Comparison of ENCODE assay signal across 20 cellular contexts in genomic region chr5:43839218-43839617, GRCh38.
A peak's percentile ranks its signal among the peaks of the same experiment; 100 is the strongest.
DNase-seq lines count a peak whose midpoint lies in the region; ATAC-seq, FAIRE-seq and TF ChIP-seq lines count a peak whose summit lies in the region.
"Had no signal": no experiment of that assay in that cellular context is flagged by ENCODE, and none has a peak within 500 bp of the region (broad histone marks: within the 10 kb centered on the region; RNA-seq: fewer than 3 reads in every experiment).

No MANE protein-coding gene starts in this region.

- H3K36me3 ChIP-seq in bronchial epithelial cell (ENCODE audit: control insufficient read depth, insufficient read depth, low read length): no peaks in the 10 kb centered on the region
- H3K36me3 ChIP-seq: transverse colon had no signal

- H3K4me3 ChIP-seq in bronchial epithelial cell (ENCODE audit: low read depth, low read length): no peak overlapping the region
- H3K4me3 ChIP-seq: coronary artery, transverse colon had no signal

- DNase-seq in AG08396 (ENCODE audit: low spot score): peak; percentile 60
- peak; percentile 63 for DNase-seq in HT1080 (ENCODE audit: low read depth)
- DNase-seq in bronchial epithelial cell (ENCODE audit: low read depth): peak; percentile 2
- peak; percentile 55 for DNase-seq in iris pigment epithelial cell (ENCODE audit: low read depth)
- DNase-seq in T-helper 17 cell: no peak
- DNase-seq in sciatic nerve (ENCODE audit: low spot score): no peak
- no peak for DNase-seq in pons (ENCODE audit: low spot score)
- DNase-seq: activated CD4-positive, alpha-beta T cell treated with anti-CD3 and anti-CD28 coated beads, Interleukin-2, amount 50 U/mL, for 1 hour; activated naive CD8-positive, alpha-beta T cell treated with anti-CD3 and anti-CD28 coated beads, Interleukin-2, amount 50 U/mL, for 24 hours; activated T-cell treated with anti-CD3 and anti-CD28 coated beads, Interleukin-2, amount 50 U/mL, for 4 hours; H7; NCI-H1105; SHP77 treated with DMSO at 0.1 percent for 48 hours; stimulated activated CD8-positive, alpha-beta memory T cell treated with anti-CD3 and anti-CD28 coated beads, Interleukin-4, amount 100 ng/mL, for 48 hours; transverse colon had no signal

- no peaks in the 10 kb centered on the region for H3K27me3 ChIP-seq in bronchial epithelial cell (ENCODE audit: control insufficient read depth, insufficient read depth, low read length)
- H3K27me3 ChIP-seq: transverse colon had no signal

- H3K27me3 Mint-ChIP-seq in T-helper 17 cell: no peaks in the 10 kb centered on the region
- H3K27me3 Mint-ChIP-seq: activated naive CD8-positive, alpha-beta T cell treated with anti-CD3 and anti-CD28 coated beads, Interleukin-2, amount 50 U/mL, for 24 hours; B cell had no signal

- peak; percentile 50 for FAIRE-seq in bronchial epithelial cell (lab: Jason Lieb, UNC)

- H3K27ac Mint-ChIP-seq in T-helper 17 cell: no peak overlapping the region
- H3K27ac Mint-ChIP-seq: activated naive CD8-positive, alpha-beta T cell treated with anti-CD3 and anti-CD28 coated beads, Interleukin-2, amount 50 U/mL, for 24 hours; B cell had no signal

- intact Hi-C loops in sciatic nerve (cut with DNase I): no loop called here

- H3K4me1 Mint-ChIP-seq in T-helper 17 cell: no peaks in the 10 kb centered on the region
- H3K4me1 Mint-ChIP-seq: activated naive CD8-positive, alpha-beta T cell treated with anti-CD3 and anti-CD28 coated beads, Interleukin-2, amount 50 U/mL, for 24 hours; B cell had no signal

- H3K9me3 ChIP-seq in T-helper 17 cell (ENCODE audit: control insufficient read depth, low read length, poor library complexity, severe bottlenecking): no peaks in the 10 kb centered on the region
- H3K9me3 ChIP-seq: transverse colon had no signal

- no peak overlapping the region for H3K4me3 Mint-ChIP-seq in T-helper 17 cell
- H3K4me3 Mint-ChIP-seq: activated naive CD8-positive, alpha-beta T cell treated with anti-CD3 and anti-CD28 coated beads, Interleukin-2, amount 50 U/mL, for 24 hours; activated T-cell treated with anti-CD3 and anti-CD28 coated beads, Interleukin-2, amount 50 U/mL, for 4 hours; B cell; nephron had no signal

- TF ChIP-seq CTCF in bronchial epithelial cell (IDR thresholded peaks at IDR 0.05; ENCODE audit: insufficient read depth, low read length, severe bottlenecking): no peak

- no peaks in the 10 kb centered on the region for H3K36me3 Mint-ChIP-seq in T-helper 17 cell (ENCODE audit: low read depth)

- no peak for ATAC-seq in GM21786 (IDR thresholded peaks at IDR 0.05; ENCODE audit: unreplicated experiment)
- ATAC-seq in T-helper 17 cell: no peak
- no peak for ATAC-seq in sciatic nerve
- ATAC-seq: activated naive CD8-positive, alpha-beta T cell treated with anti-CD3 and anti-CD28 coated beads, Interleukin-2, amount 50 U/mL, for 24 hours; activated T-cell treated with anti-CD3 and anti-CD28 coated beads, Interleukin-2, amount 50 U/mL, for 4 hours; esophagus mucosa had no signal

Comparison
In these comparisons a context has a peak if more than half of its experiments do, and no peak if none do; other contexts are left out.
1. DNase-seq: peak in AG08396 (single experiment), HT1080 (single experiment), bronchial epithelial cell (single experiment) and iris pigment epithelial cell (single experiment); none in T-helper 17 cell (0 of 3), sciatic nerve (single experiment) and pons (single experiment).